Comparison of ENCODE assay signal across 15 cellular contexts in the genomic region with DNA sequence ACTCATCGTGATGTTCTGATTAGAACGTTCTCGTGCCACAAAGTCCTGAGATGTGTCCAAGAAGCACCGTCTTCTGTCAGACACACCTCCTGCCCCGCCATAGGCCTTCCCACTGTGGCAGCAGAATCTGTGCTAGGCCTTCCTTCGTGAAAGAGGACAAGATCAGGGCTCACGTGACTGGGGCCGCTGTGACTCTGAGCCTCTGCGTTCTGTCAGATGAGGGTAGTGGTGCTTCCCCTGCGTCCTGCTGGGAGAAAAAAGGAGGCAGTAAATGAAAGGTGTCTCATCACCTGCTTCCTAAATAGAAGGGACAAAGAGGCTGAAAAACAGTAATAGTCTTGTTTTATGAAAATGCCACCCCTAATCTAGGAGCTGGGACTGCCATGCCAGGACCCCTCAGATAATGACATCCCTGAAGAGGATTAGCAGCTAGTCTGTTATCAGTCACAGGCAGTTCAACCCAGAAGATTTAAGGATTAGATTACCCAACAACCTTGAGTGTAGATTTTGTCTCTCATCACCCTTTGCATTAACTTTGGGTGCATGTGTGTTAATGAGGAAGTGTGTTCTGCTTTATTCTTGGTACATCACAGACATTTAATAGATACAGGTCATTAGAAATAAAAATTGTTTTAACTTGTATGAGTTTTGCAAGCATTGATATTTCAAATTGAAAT. TPM values are rescaled to one million over a fixed set of nuclear protein-coding genes. Genes with fewer than 3 reads are reported as not detected.
DNase-seq lines count a peak whose midpoint lies in the region; ATAC-seq and TF ChIP-seq lines count a peak whose summit lies in the region.
"Had no signal": no experiment of that assay in that cellular context is flagged by ENCODE, and none has a peak within 500 bp of the region (broad histone marks: within the 10 kb centered on the region; RNA-seq: fewer than 3 reads in every experiment).

No MANE protein-coding gene starts in this region.

- intact Hi-C loops in activated CD8-positive, alpha-beta T cell treated with anti-CD3 and anti-CD28 coated beads for 36 hours (cut with micrococcal nuclease) = no loop called here
- intact Hi-C loops in activated naive CD4-positive, alpha-beta T cell treated with anti-CD3 and anti-CD28 coated beads for 36 hours (cut with micrococcal nuclease) = loop anchor here (5.0 kb wide), 1 partner anchor 262 kb away; no protein-coding TSS in a partner anchor

- H3K36me3 ChIP-seq in neutrophil = peaks cover 15% of the 10 kb centered on the region
- H3K36me3 ChIP-seq: gastrocnemius medialis had no signal

- peaks cover 85 to 92% of the 10 kb centered on the region in 2 experiments for H3K4me1 ChIP-seq in neutrophil (ENCODE audit: control insufficient read depth in 1 of 2, insufficient read depth in 1 of 2, low read depth in 1 of 2, low read length in 1 of 2)

- H3K27ac Mint-ChIP-seq in activated CD8-positive, alpha-beta T cell treated with anti-CD3 and anti-CD28 coated beads for 36 hours = peak overlapping the region; percentile 48
- H3K27ac Mint-ChIP-seq in activated CD8-positive, alpha-beta T cell treated with anti-CD3 and anti-CD28 coated beads, Interleukin-2, amount 10 ng/mL, durations not matched to agents 7 days and 5 days = no peak overlapping the region
- peak overlapping the region; percentile 47 for H3K27ac Mint-ChIP-seq in activated naive CD4-positive, alpha-beta T cell treated with anti-CD3 and anti-CD28 coated beads for 36 hours
- H3K27ac Mint-ChIP-seq in chondrocyte (ENCODE audit: unreplicated experiment) = no peak overlapping the region
- no peak overlapping the region for H3K27ac Mint-ChIP-seq in stimulated activated effector memory CD8-positive, alpha-beta T cell treated with anti-CD3 and anti-CD28 coated beads, Interleukin-12 subunit alpha, Interleukin-12 subunit beta, amount 100 ng/mL, for 72 hours

- no peak overlapping the region for H3K4me3 Mint-ChIP-seq in activated CD8-positive, alpha-beta T cell treated with anti-CD3 and anti-CD28 coated beads for 36 hours
- no peak overlapping the region for H3K4me3 Mint-ChIP-seq in activated CD8-positive, alpha-beta T cell treated with anti-CD3 and anti-CD28 coated beads, Interleukin-2, amount 10 ng/mL, durations not matched to agents 7 days and 5 days
- H3K4me3 Mint-ChIP-seq in activated naive CD4-positive, alpha-beta T cell treated with anti-CD3 and anti-CD28 coated beads for 36 hours = no peak overlapping the region
- no peak overlapping the region for H3K4me3 Mint-ChIP-seq in chondrocyte (ENCODE audit: unreplicated experiment)
- H3K4me3 Mint-ChIP-seq in stimulated activated effector memory CD8-positive, alpha-beta T cell treated with anti-CD3 and anti-CD28 coated beads, Interleukin-12 subunit alpha, Interleukin-12 subunit beta, amount 100 ng/mL, for 72 hours = no peak overlapping the region

- no peaks in the 10 kb centered on the region for H3K9me3 ChIP-seq in neutrophil
- H3K9me3 ChIP-seq: gastrocnemius medialis, upper lobe of right lung had no signal

- H3K27me3 Mint-ChIP-seq in activated CD8-positive, alpha-beta T cell treated with anti-CD3 and anti-CD28 coated beads for 36 hours = no peaks in the 10 kb centered on the region
- H3K27me3 Mint-ChIP-seq in activated CD8-positive, alpha-beta T cell treated with anti-CD3 and anti-CD28 coated beads, Interleukin-2, amount 10 ng/mL, durations not matched to agents 7 days and 5 days (ENCODE audit: low read depth) = no peaks in the 10 kb centered on the region
- H3K27me3 Mint-ChIP-seq in activated naive CD4-positive, alpha-beta T cell treated with anti-CD3 and anti-CD28 coated beads for 36 hours (ENCODE audit: low read depth) = no peaks in the 10 kb centered on the region
- H3K27me3 Mint-ChIP-seq in chondrocyte (ENCODE audit: low read depth) = no peaks in the 10 kb centered on the region

- peak; percentile 35 for DNase-seq in activated CD8-positive, alpha-beta T cell treated with anti-CD3 and anti-CD28 coated beads for 36 hours
- DNase-seq in activated CD8-positive, alpha-beta T cell treated with anti-CD3 and anti-CD28 coated beads, Interleukin-2, amount 10 ng/mL, durations not matched to agents 7 days and 5 days = no peak
- DNase-seq in NCI-H82 treated with DMSO at 0.1 percent for 48 hours (lab: John Stamatoyannopoulos, UW; ENCODE audit: unreplicated experiment) = peak; percentile 84
- peak; percentile 61 for DNase-seq in activated naive CD4-positive, alpha-beta T cell treated with anti-CD3 and anti-CD28 coated beads for 36 hours
- DNase-seq in chondrocyte (ENCODE audit: low spot score) = no peak
- DNase-seq in stimulated activated effector memory CD8-positive, alpha-beta T cell treated with anti-CD3 and anti-CD28 coated beads, Interleukin-12 subunit alpha, Interleukin-12 subunit beta, amount 100 ng/mL, for 72 hours (ENCODE audit: low spot score in 2 of 2) = no peak
- DNase-seq in activated CD8-positive, alpha-beta memory T cell treated with anti-CD3 and anti-CD28 coated beads, Interleukin-2, amount 50 U/mL, for 4 hours = no peak
- DNase-seq: gastrocnemius medialis, kidney, upper lobe of right lung had no signal

- H3K4me3 ChIP-seq in neutrophil (ENCODE audit: low read depth in 1 of 2, low read length in 1 of 2) = peak overlapping the region; percentile 44 to 80
- H3K4me3 ChIP-seq: dorsolateral prefrontal cortex, gastrocnemius medialis, skin epidermis, upper lobe of right lung had no signal

- H3K27me3 ChIP-seq in neutrophil = no peaks in the 10 kb centered on the region
- H3K27me3 ChIP-seq: dorsolateral prefrontal cortex, gastrocnemius medialis, upper lobe of right lung had no signal

- POLR2A ChIA-PET in activated CD8-positive, alpha-beta T cell treated with anti-CD3 and anti-CD28 coated beads for 36 hours (lab: Charles Lee) = no interaction called here
- POLR2A ChIA-PET in activated CD8-positive, alpha-beta T cell treated with anti-CD3 and anti-CD28 coated beads, Interleukin-2, amount 10 ng/mL, durations not matched to agents 7 days and 5 days (lab: Charles Lee) = no interaction called here

- peak overlapping the region; percentile 98 for H3K27ac ChIP-seq in neutrophil
- H3K27ac ChIP-seq: dorsolateral prefrontal cortex, gastrocnemius medialis, skin epidermis, upper lobe of right lung had no signal

- TF ChIP-seq CTCF in activated CD8-positive, alpha-beta T cell treated with anti-CD3 and anti-CD28 coated beads for 36 hours (IDR thresholded peaks at IDR 0.05) = no peak
- TF ChIP-seq CTCF in neutrophil (IDR thresholded peaks at IDR 0.05) = no peak
- TF ChIP-seq CTCF in chondrocyte (IDR thresholded peaks at IDR 0.05) = no peak

- CTCF ChIA-PET in activated CD8-positive, alpha-beta T cell treated with anti-CD3 and anti-CD28 coated beads for 36 hours (lab: Charles Lee) = interaction anchor here (2.8 kb wide), 1 partner anchor 75 kb away, joined by 9 read pairs; no protein-coding TSS in a partner anchor
- CTCF ChIA-PET in activated CD8-positive, alpha-beta T cell treated with anti-CD3 and anti-CD28 coated beads, Interleukin-2, amount 10 ng/mL, durations not matched to agents 7 days and 5 days (lab: Charles Lee) = no interaction called here
- CTCF ChIA-PET in activated naive CD4-positive, alpha-beta T cell treated with anti-CD3 and anti-CD28 coated beads for 36 hours (lab: Charles Lee) = no interaction called here

- peaks cover 36% of the 10 kb centered on the region for H3K36me3 Mint-ChIP-seq in activated CD8-positive, alpha-beta T cell treated with anti-CD3 and anti-CD28 coated beads for 36 hours (ENCODE audit: low read depth)
- peaks cover 50% of the 10 kb centered on the region for H3K36me3 Mint-ChIP-seq in activated CD8-positive, alpha-beta T cell treated with anti-CD3 and anti-CD28 coated beads, Interleukin-2, amount 10 ng/mL, durations not matched to agents 7 days and 5 days (ENCODE audit: low read depth)
- H3K36me3 Mint-ChIP-seq in activated naive CD4-positive, alpha-beta T cell treated with anti-CD3 and anti-CD28 coated beads for 36 hours (ENCODE audit: low read depth) = peaks cover 13% of the 10 kb centered on the region
- H3K36me3 Mint-ChIP-seq in chondrocyte (ENCODE audit: low read depth) = no peaks in the 10 kb centered on the region
- H3K36me3 Mint-ChIP-seq in stimulated activated effector memory CD8-positive, alpha-beta T cell treated with anti-CD3 and anti-CD28 coated beads, Interleukin-12 subunit alpha, Interleukin-12 subunit beta, amount 100 ng/mL, for 72 hours = peaks cover 58% of the 10 kb centered on the region

- H3K9me3 Mint-ChIP-seq in activated CD8-positive, alpha-beta T cell treated with anti-CD3 and anti-CD28 coated beads for 36 hours = no peaks in the 10 kb centered on the region
- no peaks in the 10 kb centered on the region for H3K9me3 Mint-ChIP-seq in activated CD8-positive, alpha-beta T cell treated with anti-CD3 and anti-CD28 coated beads, Interleukin-2, amount 10 ng/mL, durations not matched to agents 7 days and 5 days (ENCODE audit: insufficient read depth)
- H3K9me3 Mint-ChIP-seq in activated naive CD4-positive, alpha-beta T cell treated with anti-CD3 and anti-CD28 coated beads for 36 hours = no peaks in the 10 kb centered on the region
- no peaks in the 10 kb centered on the region for H3K9me3 Mint-ChIP-seq in chondrocyte (ENCODE audit: low read depth)
- H3K9me3 Mint-ChIP-seq in stimulated activated effector memory CD8-positive, alpha-beta T cell treated with anti-CD3 and anti-CD28 coated beads, Interleukin-12 subunit alpha, Interleukin-12 subunit beta, amount 100 ng/mL, for 72 hours = no peaks in the 10 kb centered on the region

- peaks cover 51% of the 10 kb centered on the region for H3K4me1 Mint-ChIP-seq in activated CD8-positive, alpha-beta T cell treated with anti-CD3 and anti-CD28 coated beads for 36 hours (ENCODE audit: low read depth)
- peaks cover 62% of the 10 kb centered on the region for H3K4me1 Mint-ChIP-seq in activated CD8-positive, alpha-beta T cell treated with anti-CD3 and anti-CD28 coated beads, Interleukin-2, amount 10 ng/mL, durations not matched to agents 7 days and 5 days (ENCODE audit: low read depth)
- H3K4me1 Mint-ChIP-seq in activated naive CD4-positive, alpha-beta T cell treated with anti-CD3 and anti-CD28 coated beads for 36 hours (ENCODE audit: low read depth) = peaks cover 66% of the 10 kb centered on the region
- H3K4me1 Mint-ChIP-seq in chondrocyte (ENCODE audit: low read depth) = peaks cover 44% of the 10 kb centered on the region
- peaks cover 44% of the 10 kb centered on the region for H3K4me1 Mint-ChIP-seq in stimulated activated effector memory CD8-positive, alpha-beta T cell treated with anti-CD3 and anti-CD28 coated beads, Interleukin-12 subunit alpha, Interleukin-12 subunit beta, amount 100 ng/mL, for 72 hours

- no peak for ATAC-seq in activated CD8-positive, alpha-beta T cell treated with anti-CD3 and anti-CD28 coated beads for 36 hours
- no peak for ATAC-seq in activated CD8-positive, alpha-beta T cell treated with anti-CD3 and anti-CD28 coated beads, Interleukin-2, amount 10 ng/mL, durations not matched to agents 7 days and 5 days
- no peak for ATAC-seq in stimulated activated effector memory CD8-positive, alpha-beta T cell treated with anti-CD3 and anti-CD28 coated beads, Interleukin-12 subunit alpha, Interleukin-12 subunit beta, amount 100 ng/mL, for 72 hours
- ATAC-seq: gastrocnemius medialis, upper lobe of right lung had no signal

RNA-seq across cellular contexts. Expression of a gene that starts 4.1 kb away (rescaled TPM):
- total RNA-seq in activated CD8-positive, alpha-beta T cell treated with anti-CD3 and anti-CD28 coated beads for 36 hours = 10 to 100 TPM; 32.2 to 32.5 TPM
- 10 to 100 TPM; 47.3 to 48.1 TPM for total RNA-seq in activated CD8-positive, alpha-beta T cell treated with anti-CD3 and anti-CD28 coated beads, Interleukin-2, amount 10 ng/mL, durations not matched to agents 7 days and 5 days
- total RNA-seq in activated naive CD4-positive, alpha-beta T cell treated with anti-CD3 and anti-CD28 coated beads for 36 hours = 10 to 100 TPM; 19.4 to 19.5 TPM
- total RNA-seq in chondrocyte = 44.2 to 46.6 TPM (median 45.1 TPM) in 3 replicates

RNA-seq across cellular contexts. Expression of a gene that starts 34.0 kb away (rescaled TPM):
- total RNA-seq in activated CD8-positive, alpha-beta T cell treated with anti-CD3 and anti-CD28 coated beads for 36 hours = 10 to 100 TPM; 43.1 to 44.6 TPM
- total RNA-seq in activated CD8-positive, alpha-beta T cell treated with anti-CD3 and anti-CD28 coated beads, Interleukin-2, amount 10 ng/mL, durations not matched to agents 7 days and 5 days = 10 to 100 TPM; 35.7 to 40.0 TPM
- 10 to 100 TPM; 38.2 to 38.9 TPM for total RNA-seq in activated naive CD4-positive, alpha-beta T cell treated with anti-CD3 and anti-CD28 coated beads for 36 hours
- 102 to 141 TPM (median 138 TPM) in 3 replicates for total RNA-seq in chondrocyte

RNA-seq across cellular contexts. Expression of a gene that starts 37.7 kb away (rescaled TPM):
- total RNA-seq in activated CD8-positive, alpha-beta T cell treated with anti-CD3 and anti-CD28 coated beads for 36 hours = not detected
- total RNA-seq in activated CD8-positive, alpha-beta T cell treated with anti-CD3 and anti-CD28 coated beads, Interleukin-2, amount 10 ng/mL, durations not matched to agents 7 days and 5 days = not detected
- not detected for total RNA-seq in activated naive CD4-positive, alpha-beta T cell treated with anti-CD3 and anti-CD28 coated beads for 36 hours
- not detected in 3 replicates for total RNA-seq in chondrocyte
- total RNA-seq: Daoy, gastrocnemius medialis, kidney, LHCN-M2, upper lobe of right lung had no signal

RNA-seq across cellular contexts. Expression of a gene that starts 57.2 kb away (rescaled TPM):
- total RNA-seq in activated CD8-positive, alpha-beta T cell treated with anti-CD3 and anti-CD28 coated beads for 36 hours = 10 to 100 TPM; 31.5 to 32.6 TPM
- 10 to 100 TPM; 41.1 to 45.4 TPM for total RNA-seq in activated CD8-positive, alpha-beta T cell treated with anti-CD3 and anti-CD28 coated beads, Interleukin-2, amount 10 ng/mL, durations not matched to agents 7 days and 5 days
- total RNA-seq in activated naive CD4-positive, alpha-beta T cell treated with anti-CD3 and anti-CD28 coated beads for 36 hours = 10 to 100 TPM; 23.3 to 23.9 TPM
- total RNA-seq in chondrocyte = 24.3 to 27.5 TPM (median 27.2 TPM) in 3 replicates

Comparison
In these comparisons a context has a peak if more than half of its experiments do, and no peak if none do; other contexts are left out.
1. DNase-seq: peak in activated CD8-positive, alpha-beta T cell treated with anti-CD3 and anti-CD28 coated beads for 36 hours (single experiment), NCI-H82 treated with DMSO at 0.1 percent for 48 hours (single experiment) and activated naive CD4-positive, alpha-beta T cell treated with anti-CD3 and anti-CD28 coated beads for 36 hours (single experiment); none in activated CD8-positive, alpha-beta T cell treated with anti-CD3 and anti-CD28 coated beads, Interleukin-2, amount 10 ng/mL, durations not matched to agents 7 days and 5 days (single experiment), chondrocyte (single experiment), stimulated activated effector memory CD8-positive, alpha-beta T cell treated with anti-CD3 and anti-CD28 coated beads, Interleukin-12 subunit alpha, Interleukin-12 subunit beta, amount 100 ng/mL, for 72 hours (0 of 2) and activated CD8-positive, alpha-beta memory T cell treated with anti-CD3 and anti-CD28 coated beads, Interleukin-2, amount 50 U/mL, for 4 hours (single experiment).
2. H3K27ac Mint-ChIP-seq: peak in activated CD8-positive, alpha-beta T cell treated with anti-CD3 and anti-CD28 coated beads for 36 hours (single experiment) and activated naive CD4-positive, alpha-beta T cell treated with anti-CD3 and anti-CD28 coated beads for 36 hours (single experiment); none in activated CD8-positive, alpha-beta T cell treated with anti-CD3 and anti-CD28 coated beads, Interleukin-2, amount 10 ng/mL, durations not matched to agents 7 days and 5 days (single experiment), chondrocyte (single experiment) and stimulated activated effector memory CD8-positive, alpha-beta T cell treated with anti-CD3 and anti-CD28 coated beads, Interleukin-12 subunit alpha, Interleukin-12 subunit beta, amount 100 ng/mL, for 72 hours (single experiment).